Comparison of ENCODE assay signal across 30 cellular contexts in the genomic region with DNA sequence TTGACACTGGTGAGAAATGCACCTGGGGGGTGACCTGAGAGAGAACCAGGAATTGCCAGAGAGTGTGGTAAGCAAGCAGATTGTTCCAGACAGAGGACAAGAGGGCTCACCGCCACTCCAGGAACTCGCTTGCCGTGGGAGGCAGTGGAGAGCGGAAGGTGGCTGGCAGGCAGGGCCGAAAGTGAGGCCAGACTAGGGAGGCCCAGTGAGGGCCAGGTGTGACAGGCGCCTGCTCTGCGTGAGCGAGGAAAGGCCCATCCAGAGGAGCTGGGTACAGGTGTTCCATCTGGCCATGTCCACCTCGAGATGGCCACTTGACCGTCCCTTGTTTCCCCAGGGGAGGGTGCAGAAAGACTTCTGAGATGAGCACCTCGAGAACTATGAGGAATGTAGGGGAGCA. TPM values are rescaled to one million over a fixed set of nuclear protein-coding genes. Genes with fewer than 3 reads are reported as not detected.
"Had no signal": no experiment of that assay in that cellular context is flagged by ENCODE, and none has a peak within 500 bp of the region (broad histone marks: within the 10 kb centered on the region; RNA-seq: fewer than 3 reads in every experiment).

No MANE protein-coding gene starts in this region.

- H3K27me3 ChIP-seq: gastrocnemius medialis, pancreas, spleen, upper lobe of left lung, vagina had no signal

- H3K4me3 ChIP-seq: gastrocnemius medialis, pancreas, spleen, thoracic aorta, upper lobe of left lung, vagina had no signal

- H3K27ac Mint-ChIP-seq: activated CD8-positive, alpha-beta T cell treated with anti-CD3 and anti-CD28 coated beads for 36 hours; activated naive CD4-positive, alpha-beta T cell treated with anti-CD3 and anti-CD28 coated beads, Interleukin-2, amount 50 U/mL, for 24 hours; activated naive CD8-positive, alpha-beta T cell treated with anti-CD3 and anti-CD28 coated beads, Interleukin-2, amount 50 U/mL, for 24 hours; activated T-helper 17 cell treated with anti-CD3 and anti-CD28 coated beads, Interleukin-2, amount 50 U/mL, for 72 hours; mesothelial cell of epicardium; T-helper 1 cell treated with Interleukin-12 subunit alpha and Interleukin-12 subunit beta and Interleukin-4 antibody, amounts not matched to agents 30 μg/mL and 1 μg/mL, for 36 hours had no signal

- H3K4me1 ChIP-seq: gastrocnemius medialis, vagina had no signal

- H3K36me3 Mint-ChIP-seq: activated naive CD4-positive, alpha-beta T cell treated with anti-CD3 and anti-CD28 coated beads, Interleukin-2, amount 50 U/mL, for 24 hours; mesothelial cell of epicardium had no signal

- H3K27me3 Mint-ChIP-seq: activated CD8-positive, alpha-beta T cell treated with anti-CD3 and anti-CD28 coated beads for 36 hours; activated naive CD4-positive, alpha-beta T cell treated with anti-CD3 and anti-CD28 coated beads, Interleukin-2, amount 50 U/mL, for 24 hours; activated naive CD8-positive, alpha-beta T cell treated with anti-CD3 and anti-CD28 coated beads, Interleukin-2, amount 50 U/mL, for 24 hours; activated T-helper 17 cell treated with anti-CD3 and anti-CD28 coated beads, Interleukin-2, amount 50 U/mL, for 72 hours had no signal

- DNase-seq: activated CD4-positive, alpha-beta T cell treated with anti-CD3 and anti-CD28 coated beads for 1 hour; activated CD4-positive, alpha-beta T cell treated with anti-CD3 and anti-CD28 coated beads, Interleukin-2, amount 50 U/mL, for 1 hour; activated CD8-positive, alpha-beta T cell treated with anti-CD3 and anti-CD28 coated beads for 36 hours; activated naive CD8-positive, alpha-beta T cell treated with anti-CD3 and anti-CD28 coated beads, Interleukin-2, amount 50 U/mL, for 24 hours; activated T-cell treated with anti-CD3 and anti-CD28 coated beads, Interleukin-2, amount 50 U/mL, for 4 hours; amygdala; caudate nucleus; dermis blood vessel endothelial cell; effector CD8-positive, alpha-beta T cell; erythroblast; gastrocnemius medialis; left colon; naive thymus-derived CD4-positive, alpha-beta T cell; nucleus accumbens; pancreas; spleen; stimulated activated naive CD4-positive, alpha-beta T cell treated with Interleukin-2 at 50 U/mL for 16 hours; SW 1271; T-helper 9 cell; upper lobe of left lung had no signal

- H3K27ac ChIP-seq: gastrocnemius medialis, pancreas, spleen, thoracic aorta, upper lobe of left lung, vagina had no signal

- H3K4me1 Mint-ChIP-seq: activated naive CD4-positive, alpha-beta T cell treated with anti-CD3 and anti-CD28 coated beads, Interleukin-2, amount 50 U/mL, for 24 hours; activated naive CD8-positive, alpha-beta T cell treated with anti-CD3 and anti-CD28 coated beads, Interleukin-2, amount 50 U/mL, for 24 hours; activated T-helper 17 cell treated with anti-CD3 and anti-CD28 coated beads, Interleukin-2, amount 50 U/mL, for 72 hours had no signal

- FAIRE-seq: keratinocyte, pancreas, TTC549 had no signal

- H3K9me3 Mint-ChIP-seq: activated CD8-positive, alpha-beta T cell treated with anti-CD3 and anti-CD28 coated beads for 36 hours; activated naive CD4-positive, alpha-beta T cell treated with anti-CD3 and anti-CD28 coated beads, Interleukin-2, amount 50 U/mL, for 24 hours; activated naive CD8-positive, alpha-beta T cell treated with anti-CD3 and anti-CD28 coated beads, Interleukin-2, amount 50 U/mL, for 24 hours; activated T-cell treated with anti-CD3 and anti-CD28 coated beads, Interleukin-2, amount 50 U/mL, for 4 hours; activated T-helper 17 cell treated with anti-CD3 and anti-CD28 coated beads, Interleukin-2, amount 50 U/mL, for 72 hours; mesothelial cell of epicardium; T-helper 1 cell treated with Interleukin-12 subunit alpha and Interleukin-12 subunit beta and Interleukin-4 antibody, amounts not matched to agents 30 μg/mL and 1 μg/mL, for 36 hours had no signal

- ATAC-seq: activated CD8-positive, alpha-beta T cell treated with anti-CD3 and anti-CD28 coated beads for 36 hours; activated naive CD8-positive, alpha-beta T cell treated with anti-CD3 and anti-CD28 coated beads, Interleukin-2, amount 50 U/mL, for 24 hours; activated T-cell treated with anti-CD3 and anti-CD28 coated beads, Interleukin-2, amount 50 U/mL, for 4 hours; activated T-helper 17 cell treated with anti-CD3 and anti-CD28 coated beads, Interleukin-2, amount 50 U/mL, for 72 hours; gastrocnemius medialis; naive thymus-derived CD4-positive, alpha-beta T cell; pancreas; right cardiac atrium had no signal

- H3K36me3 ChIP-seq: gastrocnemius medialis, thoracic aorta, vagina had no signal

- H3K4me3 Mint-ChIP-seq: activated CD8-positive, alpha-beta T cell treated with anti-CD3 and anti-CD28 coated beads for 36 hours; activated naive CD4-positive, alpha-beta T cell treated with anti-CD3 and anti-CD28 coated beads, Interleukin-2, amount 50 U/mL, for 24 hours; activated naive CD8-positive, alpha-beta T cell treated with anti-CD3 and anti-CD28 coated beads, Interleukin-2, amount 50 U/mL, for 24 hours; activated T-cell treated with anti-CD3 and anti-CD28 coated beads, Interleukin-2, amount 50 U/mL, for 4 hours; activated T-helper 17 cell treated with anti-CD3 and anti-CD28 coated beads, Interleukin-2, amount 50 U/mL, for 72 hours; mesothelial cell of epicardium; naive thymus-derived CD4-positive, alpha-beta T cell; T-helper 1 cell treated with Interleukin-12 subunit alpha and Interleukin-12 subunit beta and Interleukin-4 antibody, amounts not matched to agents 30 μg/mL and 1 μg/mL, for 36 hours had no signal

- H3K9me3 ChIP-seq: gastrocnemius medialis, pancreas, spleen, thoracic aorta, upper lobe of left lung, vagina had no signal

RNA-seq across cellular contexts. Expression of a gene that starts 57.5 kb away (rescaled TPM):
- total RNA-seq: dermis blood vessel endothelial cell, pulmonary artery endothelial cell had no signal
